1 cellular context compared by ENCODE assay signal in genomic region chr7:123749537-123749857, GRCh38.
TF ChIP-seq lines count a peak whose summit lies in the region.

No MANE protein-coding gene starts in this region.

TF ChIP-seq in K562, 482 proteins besides CTCF, POLR2A, EP300 and RAD21 (continued from another document and continues in another):
- TF ChIP-seq USF1 (CRISPR knock-in tag; IDR thresholded peaks at IDR 0.05) (peak; percentile 29; the same call in 1 of the 2 replicates), LARP7 (IDR thresholded peaks at IDR 0.05) (no peak), CUX1 (CRISPR knock-in tag; IDR thresholded peaks at IDR 0.05) (no peak), MEF2A (IDR thresholded peaks at IDR 0.05; ENCODE audit: control insufficient read depth, low read depth, low read length) (no peak), SRSF7 (optimal IDR thresholded peaks at IDR 0.05; ENCODE audit: low read depth, low read length) (no peak), HNRNPL (IDR thresholded peaks at IDR 0.05; ENCODE audit: low read depth, low read length) (no peak), MAFG (tag; conservative IDR thresholded peaks at IDR 0.05) (no peak), MXD1 (CRISPR knock-in tag; IDR thresholded peaks at IDR 0.05; ENCODE audit: borderline replicate concordance, poor library complexity, severe bottlenecking) (no peak), ZNF77 (CRISPR knock-in tag; IDR thresholded peaks at IDR 0.05) (no peak), ZNF197 (CRISPR knock-in tag; IDR thresholded peaks at IDR 0.05; ENCODE audit: low read depth) (no peak), BHLHE40 (IDR thresholded peaks at IDR 0.05; ENCODE audit: low read length) (peak; percentile 39; the same call in 1 of the 2 replicates), E4F1 (CRISPR knock-in tag; IDR thresholded peaks at IDR 0.05; ENCODE audit: borderline replicate concordance) (0 out of 2 replicates have a peak, but pooled peaks have one; percentile 35), SMARCA4 (IDR thresholded peaks at IDR 0.05) (peak; percentile 77), KAT8 (IDR thresholded peaks at IDR 0.05; ENCODE audit: low read depth) (no peak), HDAC1 (IDR thresholded peaks at IDR 0.05) (0 out of 4 replicates have a peak, but pooled peaks of 1 of the 2 experiments have one; percentile 67), KLF10 (CRISPR knock-in tag; IDR thresholded peaks at IDR 0.05) (no peak), ZFPM2 (CRISPR knock-in tag; IDR thresholded peaks at IDR 0.05) (no peak), ZNF395 (CRISPR knock-in tag; IDR thresholded peaks at IDR 0.05) (peak; percentile 3; the same call in 1 of the 2 replicates), ZBED1 (IDR thresholded peaks at IDR 0.05) (no peak), ZNF347 (CRISPR knock-in tag; IDR thresholded peaks at IDR 0.05; ENCODE audit: low read depth) (no peak), FOS (IDR thresholded peaks at IDR 0.05; ENCODE audit: extremely low read depth, insufficient read length) (no peak), CEBPB (tag; IDR thresholded peaks at IDR 0.05) (peak; percentile 98), ZNF444 (CRISPR knock-in tag; IDR thresholded peaks at IDR 0.05) (no peak), TFAP4 (CRISPR knock-in tag; IDR thresholded peaks at IDR 0.05; ENCODE audit: borderline replicate concordance) (no peak), CCAR2 (IDR thresholded peaks at IDR 0.05; ENCODE audit: low read depth, low read length) (no peak), PHF20 (IDR thresholded peaks at IDR 0.05; ENCODE audit: partially characterized antibody) (peak; percentile 25), HDGF (IDR thresholded peaks at IDR 0.05) (no peak), PYGO2 (tag; IDR thresholded peaks at IDR 0.05) (no peak), SIN3A (IDR thresholded peaks at IDR 0.05; ENCODE audit: borderline replicate concordance in 2 of 2, control insufficient read depth in 1 of 2, low read depth in 2 of 2, low read length in 2 of 2) (no peak), MTA3 (IDR thresholded peaks at IDR 0.05; ENCODE audit: borderline replicate concordance) (no peak), SMARCE1 (IDR thresholded peaks at IDR 0.05) (0 out of 2 replicates have a peak, but pooled peaks have one; percentile 49), TRIM28 (IDR thresholded peaks at IDR 0.05) (0 out of 2 replicates have a peak, but pooled peaks have one; percentile 10), BRCA1 (IDR thresholded peaks at IDR 0.05) (no peak), BRCA1 (CRISPR knock-in tag; IDR thresholded peaks at IDR 0.05) (no peak), MTA1 (IDR thresholded peaks at IDR 0.05; ENCODE audit: borderline replicate concordance) (peak; percentile 76; the same call in 1 of the 2 replicates), GATAD2B (IDR thresholded peaks at IDR 0.05; ENCODE audit: borderline replicate concordance) (no peak), PURB (CRISPR knock-in tag; IDR thresholded peaks at IDR 0.05; ENCODE audit: low read depth) (no peak), FOXM1 (IDR thresholded peaks at IDR 0.05; ENCODE audit: low read depth) (peak; percentile 46; the same call in 1 of the 2 replicates), FOXM1 (CRISPR knock-in tag; IDR thresholded peaks at IDR 0.05; ENCODE audit: low read depth) (no peak), TCF3 (CRISPR knock-in tag; IDR thresholded peaks at IDR 0.05) (no peak; the same call in 1 of the 2 replicates), LEF1 (IDR thresholded peaks at IDR 0.05) (0 out of 2 replicates have a peak, but pooled peaks have one; percentile 69), TOE1 (IDR thresholded peaks at IDR 0.05; ENCODE audit: borderline replicate concordance) (0 out of 2 replicates have a peak, but pooled peaks have one; percentile 50), TOE1 (CRISPR knock-in tag; IDR thresholded peaks at IDR 0.05; ENCODE audit: borderline replicate concordance, low read depth) (no peak), CTBP1 (IDR thresholded peaks at IDR 0.05; ENCODE audit: borderline replicate concordance) (no peak), ZC3H11A (IDR thresholded peaks at IDR 0.05; ENCODE audit: low read depth, low read length) (no peak), ARID2 (IDR thresholded peaks at IDR 0.05) (0 out of 2 replicates have a peak, but pooled peaks have one; percentile 43), NFATC3 (IDR thresholded peaks at IDR 0.05) (0 out of 2 replicates have a peak, but pooled peaks have one; percentile 5), ZNF316 (IDR thresholded peaks at IDR 0.05) (no peak), SMARCB1 (IDR thresholded peaks at IDR 0.05; ENCODE audit: insufficient read length, low read depth) (no peak), POU5F1 (IDR thresholded peaks at IDR 0.05; ENCODE audit: borderline replicate concordance, low read depth, low read length, partially characterized antibody) (no peak)
- TF ChIP-seq, protein P1, sequence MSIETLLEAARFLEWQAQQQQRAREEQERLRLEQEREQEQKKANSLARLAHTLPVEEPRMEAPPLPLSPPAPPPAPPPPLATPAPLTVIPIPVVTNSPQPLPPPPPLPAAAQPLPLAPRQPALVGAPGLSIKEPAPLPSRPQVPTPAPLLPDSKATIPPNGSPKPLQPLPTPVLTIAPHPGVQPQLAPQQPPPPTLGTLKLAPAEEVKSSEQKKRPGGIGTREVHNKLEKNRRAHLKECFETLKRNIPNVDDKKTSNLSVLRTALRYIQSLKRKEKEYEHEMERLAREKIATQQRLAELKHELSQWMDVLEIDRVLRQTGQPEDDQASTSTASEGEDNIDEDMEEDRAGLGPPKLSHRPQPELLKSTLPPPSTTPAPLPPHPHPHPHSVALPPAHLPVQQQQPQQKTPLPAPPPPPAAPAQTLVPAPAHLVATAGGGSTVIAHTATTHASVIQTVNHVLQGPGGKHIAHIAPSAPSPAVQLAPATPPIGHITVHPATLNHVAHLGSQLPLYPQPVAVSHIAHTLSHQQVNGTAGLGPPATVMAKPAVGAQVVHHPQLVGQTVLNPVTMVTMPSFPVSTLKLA (conservative IDR thresholded peaks at IDR 0.05), result peak; percentile 60 to 72
